In genomic region chr18:57052173-57052572, GRCh38 we compare ENCODE assay signal across 15 cellular contexts.
DNase-seq lines count a peak whose midpoint lies in the region; ATAC-seq and TF ChIP-seq lines count a peak whose summit lies in the region.
"Had no signal": no experiment of that assay in that cellular context is flagged by ENCODE, and none has a peak within 500 bp of the region (broad histone marks: within the 10 kb centered on the region; RNA-seq: fewer than 3 reads in every experiment).

No MANE protein-coding gene starts in this region.

- no peaks in the 10 kb centered on the region for H3K9me3 ChIP-seq in BLaER1
- H3K9me3 ChIP-seq in stomach, result no peaks in the 10 kb centered on the region
- H3K9me3 ChIP-seq: esophagus muscularis mucosa, HAP-1, uterus had no signal

- no peak for TF ChIP-seq EP300 in stomach (IDR thresholded peaks at IDR 0.05)

- 63 to 75% (median 66%) methylated on average over 4 of the region's 4 CpGs for WGBS in stomach, 5 donors

- peaks cover 2% of the 10 kb centered on the region; the same call in 1 of the 2 replicates for H3K9me2 ChIP-seq in GM23338 (ENCODE audit: insufficient read depth)

- TF ChIP-seq CTCF in GM23338 (conservative IDR thresholded peaks at IDR 0.05; ENCODE audit: low read depth in 2 of 2) (peak; percentile 29 to 57; a peak in 3 of 4 replicates), stomach (IDR thresholded peaks at IDR 0.05) (no peak)

- H3K4me2 ChIP-seq in BLaER1 (peak overlapping the region; percentile 57; the same call in 1 of the 2 replicates), GM23338 (no peak overlapping the region)

- H3K9me3 Mint-ChIP-seq in GM23338, result peaks cover 27% of the 10 kb centered on the region; the same call in 2 of the 3 replicates
- H3K9me3 Mint-ChIP-seq: activated naive CD4-positive, alpha-beta T cell treated with anti-CD3 and anti-CD28 coated beads, Interleukin-2, amount 50 U/mL, for 24 hours had no signal

- H3K27me3 Mint-ChIP-seq in GM23338 (ENCODE audit: insufficient read depth, low read depth, poor library complexity), result peaks cover 5% of the 10 kb centered on the region

- intact Hi-C loops in stomach (cut with DNase I; ENCODE audit: low total_unique reads), result no loop called here

- ATAC-seq in GM18498 (IDR thresholded peaks at IDR 0.05; ENCODE audit: unreplicated experiment) (peak; percentile 53), GM23338 (no peak; the same call in 2 of the 3 replicates)

- H2AFZ ChIP-seq in GM23338, result no peak overlapping the region

- H3K36me3 ChIP-seq in BLaER1 (no peaks in the 10 kb centered on the region), GM23338 (ENCODE audit: insufficient read depth) (peaks cover 8% of the 10 kb centered on the region; the same call in 1 of the 2 replicates), stomach (no peaks in the 10 kb centered on the region)
- H3K36me3 ChIP-seq: esophagus muscularis mucosa, HAP-1, spleen, uterus had no signal

- DNase-seq in GM23338 (ENCODE audit: low spot score) (peak; percentile 28), NCI-H69 (lab: John Stamatoyannopoulos, UW) (peak; percentile 26), HuH-7.5 (ENCODE audit: low spot score) (no peak), stomach (no peak), A172 (ENCODE audit: low spot score) (no peak)
- DNase-seq in stimulated activated CD4-positive, alpha-beta T cell treated with anti-CD3 and anti-CD28 coated beads, Interleukin-2, amount 100 ng/mL, for 24 hours, result no peak
- DNase-seq: activated CD8-positive, alpha-beta memory T cell treated with anti-CD3 and anti-CD28 coated beads for 24 hours; NCI-H2171 treated with DMSO at 0.1 percent for 48 hours; spleen; uterus had no signal

- H3K27ac Mint-ChIP-seq in GM23338, result no peak overlapping the region
- H3K27ac Mint-ChIP-seq: activated naive CD4-positive, alpha-beta T cell treated with anti-CD3 and anti-CD28 coated beads, Interleukin-2, amount 50 U/mL, for 24 hours had no signal

- peaks cover 8% of the 10 kb centered on the region for H3K4me1 Mint-ChIP-seq in GM23338
- H3K4me1 Mint-ChIP-seq: activated naive CD4-positive, alpha-beta T cell treated with anti-CD3 and anti-CD28 coated beads, Interleukin-2, amount 50 U/mL, for 24 hours had no signal

- no peaks in the 10 kb centered on the region for H3K79me2 ChIP-seq in GM23338 (replicated peaks; ENCODE audit: insufficient read depth)

- H3F3A ChIP-seq in GM23338 (replicated peaks; ENCODE audit: low read depth), result no peaks in the 10 kb centered on the region

- H3K4me3 Mint-ChIP-seq in GM23338, result no peak overlapping the region
- H3K4me3 Mint-ChIP-seq: activated naive CD4-positive, alpha-beta T cell treated with anti-CD3 and anti-CD28 coated beads, Interleukin-2, amount 50 U/mL, for 24 hours had no signal

- no peak overlapping the region for H3K9ac ChIP-seq in BLaER1

- H3K4me1 ChIP-seq in BLaER1, result peaks cover 20% of the 10 kb centered on the region
- H3K4me1 ChIP-seq in GM23338 (ENCODE audit: insufficient read depth), result no peaks in the 10 kb centered on the region
- H3K4me1 ChIP-seq in stomach, result no peaks in the 10 kb centered on the region
- H3K4me1 ChIP-seq: esophagus muscularis mucosa, HAP-1, spleen, uterus had no signal

- H3K27ac ChIP-seq in BLaER1, result no peak overlapping the region
- no peak overlapping the region for H3K27ac ChIP-seq in GM23338 (ENCODE audit: low read depth)
- no peak overlapping the region for H3K27ac ChIP-seq in stomach
- H3K27ac ChIP-seq: esophagus muscularis mucosa, spleen, uterus had no signal

- H3K4me3 ChIP-seq in BLaER1 (no peak overlapping the region), GM23338 (no peak overlapping the region), stomach (no peak overlapping the region)
- H3K4me3 ChIP-seq: esophagus muscularis mucosa, HAP-1, spleen, uterus had no signal

- H3K27me3 ChIP-seq in BLaER1 (no peaks in the 10 kb centered on the region; the same call in 1 of the 2 replicates), GM23338 (ENCODE audit: insufficient read depth) (no peaks in the 10 kb centered on the region), stomach (peaks cover 0 to 7% (median 0%) of the 10 kb centered on the region in 3 donors)
- H3K27me3 ChIP-seq: esophagus muscularis mucosa, uterus had no signal

- no peak for TF ChIP-seq POLR2A in stomach (IDR thresholded peaks at IDR 0.05)

- H4K20me1 ChIP-seq in BLaER1 (no peaks in the 10 kb centered on the region), GM23338 (replicated peaks; ENCODE audit: insufficient read depth) (no peaks in the 10 kb centered on the region)

- peaks cover 10% of the 10 kb centered on the region; the same call in 1 of the 3 replicates for H3K36me3 Mint-ChIP-seq in GM23338 (ENCODE audit: low read depth)
- H3K36me3 Mint-ChIP-seq: activated naive CD4-positive, alpha-beta T cell treated with anti-CD3 and anti-CD28 coated beads, Interleukin-2, amount 50 U/mL, for 24 hours had no signal

TF ChIP-seq in GM23338, 12 proteins besides CTCF, POLR2A, EP300 and RAD21 (continues in another document):
- TF ChIP-seq STAT1 (IDR thresholded peaks at IDR 0.05; ENCODE audit: unreplicated experiment) (no peak), ETS1 (IDR thresholded peaks at IDR 0.05) (no peak), REST (IDR thresholded peaks at IDR 0.05; ENCODE audit: unreplicated experiment) (no peak)

Comparison
In these comparisons a context has a peak if more than half of its experiments do, and no peak if none do; other contexts are left out.
1. DNase-seq: peak in GM23338 (single experiment) and NCI-H69 (single experiment); none in HuH-7.5 (single experiment), stimulated activated CD4-positive, alpha-beta T cell treated with anti-CD3 and anti-CD28 coated beads, Interleukin-2, amount 100 ng/mL, for 24 hours (0 of 2), stomach (single experiment) and A172 (single experiment).
2. CTCF ChIP-seq: peak in GM23338 (2 of 2); none in stomach (0 of 7).